ENCODE assay signal across 9 cellular contexts in the genomic region with DNA sequence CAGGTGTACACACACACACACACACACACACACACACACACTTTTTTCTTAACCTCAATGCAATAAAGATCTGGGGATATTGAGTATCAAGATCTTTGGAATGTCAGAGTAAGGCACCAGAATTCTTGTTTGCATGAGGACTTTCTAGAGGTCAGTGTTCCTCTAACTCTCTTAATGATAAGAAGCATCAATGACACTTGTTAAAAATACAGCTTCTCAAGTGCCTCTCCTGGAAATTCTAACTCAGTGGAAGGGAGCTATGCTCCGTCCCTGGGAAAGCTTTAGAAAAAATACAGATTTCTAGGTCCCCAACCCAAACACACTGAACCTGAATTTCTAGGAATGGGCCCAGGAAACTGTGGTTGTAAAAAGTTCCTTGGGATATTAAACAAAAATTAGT.
"Had no signal": no experiment of that assay in that cellular context is flagged by ENCODE, and none has a peak within 500 bp of the region (broad histone marks: within the 10 kb centered on the region; RNA-seq: fewer than 3 reads in every experiment).

No MANE protein-coding gene starts in this region.

- DNase-seq: GM23248, GOT3, H7, H9, HCEC 1CT, HFFc6 had no signal

- H3K9me3 ChIP-seq: HAP-1 had no signal

- H3K4me3 ChIP-seq: GM23248, GM23338, HAP-1 had no signal

- H3K36me3 ChIP-seq: HAP-1 had no signal

- H2AFZ ChIP-seq: GM23248, GM23338 had no signal

- H3K4me2 ChIP-seq: GM23338 had no signal

- H3K9ac ChIP-seq: GM23248 had no signal

- ATAC-seq: GM23338, HCT116 had no signal

- H3K27ac ChIP-seq: GM23248 had no signal
